17 cellular contexts compared by ENCODE assay signal in the genomic region with DNA sequence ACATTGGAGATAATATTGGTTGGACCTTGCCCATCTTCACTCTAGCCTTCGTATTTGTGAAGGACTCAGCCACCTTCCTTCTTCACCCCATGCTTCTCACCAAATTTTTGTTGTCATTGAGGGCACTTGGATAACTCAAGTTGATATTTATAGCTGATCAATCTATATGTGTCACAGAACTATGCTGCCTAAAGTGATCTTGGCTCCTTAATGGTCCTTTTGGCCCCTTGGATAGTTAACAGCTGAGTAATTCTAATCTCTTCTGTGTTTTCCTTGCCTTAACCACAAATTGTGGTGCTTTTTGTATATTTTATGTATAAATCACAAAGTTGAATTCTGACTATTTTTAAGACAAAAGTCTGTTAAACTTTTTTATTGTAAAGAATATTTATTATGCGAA. TPM values are rescaled to one million over a fixed set of nuclear protein-coding genes. Genes with fewer than 3 reads are reported as not detected.
DNase-seq lines count a peak whose midpoint lies in the region; FAIRE-seq and TF ChIP-seq lines count a peak whose summit lies in the region.
"Had no signal": no experiment of that assay in that cellular context is flagged by ENCODE, and none has a peak within 500 bp of the region (broad histone marks: within the 10 kb centered on the region; RNA-seq: fewer than 3 reads in every experiment).

No MANE protein-coding gene starts in this region.

- no peaks in the 10 kb centered on the region for H3K9me3 ChIP-seq in Caco-2
- H3K9me3 ChIP-seq in HUES64 (ENCODE audit: insufficient read depth, low read depth, low read length) = no peaks in the 10 kb centered on the region
- H3K9me3 ChIP-seq in astrocyte (ENCODE audit: insufficient read depth, low read depth, low read length) = no peaks in the 10 kb centered on the region
- no peaks in the 10 kb centered on the region for H3K9me3 ChIP-seq in thyroid gland

- H3K27me3 Mint-ChIP-seq in Caco-2 (ENCODE audit: insufficient read depth, unreplicated experiment) (no peaks in the 10 kb centered on the region), astrocyte (ENCODE audit: low read depth, unreplicated experiment) (no peaks in the 10 kb centered on the region), nephron progenitor cell (ENCODE audit: low read depth, poor library complexity) (no peaks in the 10 kb centered on the region), osteocyte (ENCODE audit: unreplicated experiment) (no peaks in the 10 kb centered on the region)
- H3K27me3 Mint-ChIP-seq in T-helper 2 cell treated with Interferon-gamma antibody and Interleukin-4, amounts not matched to agents 5 μg/mL and 100 μg/mL, for 36 hours (ENCODE audit: low read depth) = peaks cover 5% of the 10 kb centered on the region

- intact Hi-C loops in Caco-2 (cut with micrococcal nuclease; ENCODE audit: unreplicated experiment) = no loop called here
- intact Hi-C loops in thyroid gland (cut with DNase I) = no loop called here

- no peak for FAIRE-seq in astrocyte (lab: Jason Lieb, UNC)

- TF ChIP-seq CTCF in Caco-2 (IDR thresholded peaks at IDR 0.05; ENCODE audit: insufficient read depth in 1 of 2, low read depth in 1 of 2, low read length in 1 of 2, severe bottlenecking in 1 of 2, unreplicated experiment in 1 of 2) = no peak
- TF ChIP-seq CTCF in astrocyte (IDR thresholded peaks at IDR 0.05; ENCODE audit: insufficient read depth, low read depth, low read length) = no peak
- TF ChIP-seq CTCF in nephron progenitor cell (IDR thresholded peaks at IDR 0.05) = no peak
- TF ChIP-seq CTCF in thyroid gland (IDR thresholded peaks at IDR 0.05) = no peak
- TF ChIP-seq CTCF in osteocyte (IDR thresholded peaks at IDR 0.05) = no peak

- H4K20me1 ChIP-seq in astrocyte (ENCODE audit: insufficient read depth, low read length) = no peaks in the 10 kb centered on the region

- H3K27ac ChIP-seq in HUES64 (ENCODE audit: low read depth, low read length) (no peak overlapping the region), astrocyte (ENCODE audit: low read depth, low read length) (no peak overlapping the region), thyroid gland (peak overlapping the region in 1 of 3 donors; percentile 99)
- H3K27ac ChIP-seq: epithelial cell of prostate had no signal

- H3K27ac Mint-ChIP-seq in Caco-2 (ENCODE audit: unreplicated experiment) (peak overlapping the region; percentile 35), astrocyte (ENCODE audit: unreplicated experiment) (no peak overlapping the region), nephron progenitor cell (peak overlapping the region; percentile 98), osteocyte (ENCODE audit: unreplicated experiment) (no peak overlapping the region)
- no peak overlapping the region for H3K27ac Mint-ChIP-seq in T-helper 2 cell treated with Interferon-gamma antibody and Interleukin-4, amounts not matched to agents 5 μg/mL and 100 μg/mL, for 36 hours

- no peak for DNase-seq in Caco-2
- peak; percentile 51 for DNase-seq in astrocyte (ENCODE audit: low read depth)
- DNase-seq in nephron progenitor cell = no peak
- no peak for DNase-seq in midbrain (lab: John Stamatoyannopoulos, UW)
- DNase-seq in T-helper 2 cell treated with Interferon-gamma antibody and Interleukin-4, amounts not matched to agents 5 μg/mL and 100 μg/mL, for 36 hours (ENCODE audit: low spot score) = no peak
- DNase-seq in thyroid gland = no peak
- DNase-seq in osteocyte (ENCODE audit: extremely low spot score, unreplicated experiment) = no peak
- DNase-seq: activated CD4-positive, alpha-beta T cell treated with anti-CD3 and anti-CD28 coated beads, Interleukin-2, amount 50 U/mL, for 1 hour; activated naive CD4-positive, alpha-beta T cell treated with Interleukin-2 at 50 U/mL for 16 hours; AML-193; DMS 273 treated with DMSO at 0.1 percent for 48 hours; hypothalamus; MM.1S; NCI-H82; small intestine had no signal

- H3K4me1 Mint-ChIP-seq in Caco-2 (ENCODE audit: low read depth, unreplicated experiment) (peaks cover 13% of the 10 kb centered on the region), astrocyte (ENCODE audit: low read depth, unreplicated experiment) (peaks cover 9% of the 10 kb centered on the region), nephron progenitor cell (peaks cover 57% of the 10 kb centered on the region), osteocyte (ENCODE audit: unreplicated experiment) (peaks cover 29% of the 10 kb centered on the region)
- peaks cover 34% of the 10 kb centered on the region for H3K4me1 Mint-ChIP-seq in T-helper 2 cell treated with Interferon-gamma antibody and Interleukin-4, amounts not matched to agents 5 μg/mL and 100 μg/mL, for 36 hours (ENCODE audit: low read depth)

- no peak overlapping the region for H3K4me3 Mint-ChIP-seq in Caco-2 (ENCODE audit: unreplicated experiment)
- peak overlapping the region; percentile 36 for H3K4me3 Mint-ChIP-seq in astrocyte (ENCODE audit: unreplicated experiment)
- peak overlapping the region; percentile 96 for H3K4me3 Mint-ChIP-seq in nephron progenitor cell
- H3K4me3 Mint-ChIP-seq in T-helper 2 cell treated with Interferon-gamma antibody and Interleukin-4, amounts not matched to agents 5 μg/mL and 100 μg/mL, for 36 hours = no peak overlapping the region
- no peak overlapping the region for H3K4me3 Mint-ChIP-seq in osteocyte (ENCODE audit: unreplicated experiment)

- WGBS in HUES64 = no CpG with 5 or more reads among the region's 2 CpGs
- 71 to 79% methylated on average over 2 of the region's 2 CpGs for whole genome bisulfite sequencing in thyroid gland, 2 donors

- H3K36me3 ChIP-seq in Caco-2 (ENCODE audit: control insufficient read depth, insufficient read depth, low read length) (peaks cover 6% of the 10 kb centered on the region), HUES64 (ENCODE audit: insufficient read depth, low read length) (peaks cover 63% of the 10 kb centered on the region), astrocyte (ENCODE audit: insufficient read depth, low read length) (no peaks in the 10 kb centered on the region), thyroid gland (peaks cover 8 to 40% of the 10 kb centered on the region in 2 donors)

- BruUV-seq in Caco-2 (replicated peaks; lab: Mats Ljungman, UMichigan) = no TSS peak

- H3K4me2 ChIP-seq in astrocyte (ENCODE audit: low read length) = no peak overlapping the region

- H3K4me3 ChIP-seq in Caco-2 (ENCODE audit: low read depth, low read length) (no peak overlapping the region), HUES64 (ENCODE audit: low read length) (peak overlapping the region; percentile 29), astrocyte (ENCODE audit: insufficient read depth, low read depth, low read length) (no peak overlapping the region), thyroid gland (replicated peaks in 1 of 3) (no peak overlapping the region)

- TF ChIP-seq POLR2A in thyroid gland (IDR thresholded peaks at IDR 0.05) = no peak

- H3K27me3 ChIP-seq in Caco-2 (replicated peaks; ENCODE audit: control insufficient read depth, insufficient read depth, low read length) = no peaks in the 10 kb centered on the region
- H3K27me3 ChIP-seq in HUES64 (ENCODE audit: insufficient read depth, low read length) = no peaks in the 10 kb centered on the region
- no peaks in the 10 kb centered on the region for H3K27me3 ChIP-seq in astrocyte (ENCODE audit: insufficient read depth, low read length)
- no peaks in the 10 kb centered on the region for H3K27me3 ChIP-seq in thyroid gland

- POLR2A ChIA-PET in Caco-2 (lab: Charles Lee) = no interaction called here

- H3K9ac ChIP-seq in HUES64 (ENCODE audit: low read depth, low read length) = no peak overlapping the region
- H3K9ac ChIP-seq in astrocyte (ENCODE audit: low read length) = no peak overlapping the region

- H3K4me1 ChIP-seq in Caco-2 (peaks cover 6% of the 10 kb centered on the region; the same call in 1 of the 2 replicates), HUES64 (ENCODE audit: insufficient read depth, low read length) (peaks cover 62% of the 10 kb centered on the region), astrocyte (ENCODE audit: insufficient read depth, low read length) (peaks cover 5% of the 10 kb centered on the region), thyroid gland (peaks cover 0 to 15% of the 10 kb centered on the region in 2 donors)

- H3K9me3 Mint-ChIP-seq in Caco-2 (ENCODE audit: unreplicated experiment) = no peaks in the 10 kb centered on the region
- peaks cover 2% of the 10 kb centered on the region for H3K9me3 Mint-ChIP-seq in astrocyte (ENCODE audit: unreplicated experiment)
- H3K9me3 Mint-ChIP-seq in nephron progenitor cell = no peaks in the 10 kb centered on the region
- no peaks in the 10 kb centered on the region for H3K9me3 Mint-ChIP-seq in T-helper 2 cell treated with Interferon-gamma antibody and Interleukin-4, amounts not matched to agents 5 μg/mL and 100 μg/mL, for 36 hours
- no peaks in the 10 kb centered on the region for H3K9me3 Mint-ChIP-seq in osteocyte (ENCODE audit: unreplicated experiment)

- CTCF ChIA-PET in Caco-2 (lab: Charles Lee) = no interaction called here

- H3K36me3 Mint-ChIP-seq in Caco-2 (ENCODE audit: insufficient read depth, unreplicated experiment) = peaks cover 34% of the 10 kb centered on the region
- peaks cover 29% of the 10 kb centered on the region for H3K36me3 Mint-ChIP-seq in astrocyte (ENCODE audit: low read depth, unreplicated experiment)
- H3K36me3 Mint-ChIP-seq in nephron progenitor cell (ENCODE audit: low read depth) = peaks cover 59% of the 10 kb centered on the region
- peaks cover 38% of the 10 kb centered on the region for H3K36me3 Mint-ChIP-seq in T-helper 2 cell treated with Interferon-gamma antibody and Interleukin-4, amounts not matched to agents 5 μg/mL and 100 μg/mL, for 36 hours (ENCODE audit: low read depth)
- H3K36me3 Mint-ChIP-seq in osteocyte (ENCODE audit: unreplicated experiment) = peaks cover 53% of the 10 kb centered on the region

- H3K79me2 ChIP-seq in astrocyte (ENCODE audit: insufficient read depth, low read length) = peaks cover 3% of the 10 kb centered on the region

- H2AFZ ChIP-seq in astrocyte (ENCODE audit: low read depth, low read length) = no peak overlapping the region

RNA-seq across cellular contexts. Expression of a gene that starts 6.6 kb away (rescaled TPM):
- 23.2 and 23.4 TPM in 2 replicates for total RNA-seq in Caco-2 (2022)
- polyA plus RNA-seq in HUES64 (2013, experiment 1 of 2) = 45.8 TPM
- 70.2 TPM for polyA plus RNA-seq in HUES64 (2013, experiment 2 of 2)
- total RNA-seq in astrocyte = 44.5 and 51.6 TPM in 2 replicates
- total RNA-seq in thyroid gland = 100 to 1,000 TPM in 2 of 4 donors, 10 to 100 TPM in 2; 52.2 to 142 (median 100) TPM
- 51.0 and 51.7 TPM in 2 replicates for total RNA-seq in osteocyte

Comparison
In these comparisons a context has a peak if more than half of its experiments do, and no peak if none do; other contexts are left out.
1. H3K27ac Mint-ChIP-seq: peak in Caco-2 (single experiment) and nephron progenitor cell (single experiment); none in astrocyte (single experiment), T-helper 2 cell treated with Interferon-gamma antibody and Interleukin-4, amounts not matched to agents 5 μg/mL and 100 μg/mL, for 36 hours (single experiment) and osteocyte (single experiment).
2. H3K4me3 Mint-ChIP-seq: peak in astrocyte (single experiment) and nephron progenitor cell (single experiment); none in Caco-2 (single experiment), T-helper 2 cell treated with Interferon-gamma antibody and Interleukin-4, amounts not matched to agents 5 μg/mL and 100 μg/mL, for 36 hours (single experiment) and osteocyte (single experiment).